Comparison of ENCODE assay signal across 10 cellular contexts in the genomic region with DNA sequence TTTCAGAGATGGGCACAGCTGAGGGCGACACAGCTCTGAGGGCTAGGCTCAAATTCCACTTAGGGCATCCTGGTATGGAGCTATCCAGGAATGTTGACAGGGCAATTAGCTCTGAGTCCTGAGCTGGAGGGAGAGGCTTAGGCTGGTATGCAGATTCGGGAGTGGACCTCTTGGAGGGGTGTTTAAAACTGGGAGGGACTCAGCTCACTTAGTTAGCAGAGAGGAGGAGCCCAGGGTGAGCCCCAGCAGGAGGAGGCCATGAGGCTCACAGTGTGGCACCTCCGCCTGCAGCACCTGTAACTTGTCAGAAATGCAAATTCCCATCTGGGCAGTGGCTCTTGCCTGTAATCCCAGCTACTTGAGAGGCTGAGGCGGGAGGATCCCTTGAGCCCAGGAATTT.
"Had no signal": no experiment of that assay in that cellular context is flagged by ENCODE, and none has a peak within 500 bp of the region (broad histone marks: within the 10 kb centered on the region; RNA-seq: fewer than 3 reads in every experiment).

No MANE protein-coding gene starts in this region.

- H3K27ac ChIP-seq: hepatocyte, right lobe of liver, uterus had no signal

- ATAC-seq: right lobe of liver had no signal

- H3K4me3 Mint-ChIP-seq: nephron progenitor cell had no signal

- H3K4me1 Mint-ChIP-seq: nephron progenitor cell had no signal

- H3K27me3 ChIP-seq: hepatocyte, right lobe of liver, uterus had no signal

- H3K4me3 ChIP-seq: hepatocyte, right lobe of liver, uterus had no signal

- H3K9me3 ChIP-seq: right lobe of liver, uterus had no signal

- DNase-seq: activated CD4-positive, alpha-beta T cell treated with anti-CD3 and anti-CD28 coated beads for 1 hour; activated CD4-positive, alpha-beta T cell treated with anti-CD3 and anti-CD28 coated beads, Interleukin-2, amount 50 U/mL, for 4 hours; activated naive CD4-positive, alpha-beta T cell; activated T-cell treated with anti-CD3 and anti-CD28 coated beads for 4 hours; kidney glomerular epithelial cell; nephron progenitor cell; right lobe of liver; stimulated activated CD4-positive, alpha-beta T cell treated with anti-CD3 and anti-CD28 coated beads, Interleukin-1b, Interleukin-23, amount 100 ng/mL, for 48 hours; uterus had no signal

- H3K27ac Mint-ChIP-seq: nephron progenitor cell had no signal

- H3K36me3 ChIP-seq: right lobe of liver, uterus had no signal

- H3K9me3 Mint-ChIP-seq: nephron progenitor cell had no signal
